In genomic region chr11:69971741-69972140, GRCh38 we compare ENCODE assay signal across 17 cellular contexts.
"Had no signal": no experiment of that assay in that cellular context is flagged by ENCODE, and none has a peak within 500 bp of the region (broad histone marks: within the 10 kb centered on the region; RNA-seq: fewer than 3 reads in every experiment).

No MANE protein-coding gene starts in this region.

- H3K4me3 ChIP-seq: adrenal gland, cardiac muscle cell, dorsolateral prefrontal cortex, mucosa of descending colon, upper lobe of left lung had no signal

- H3K9me3 Mint-ChIP-seq: activated B cell treated with CpG ODN at 0.5 μM for 24 hours; activated naive CD4-positive, alpha-beta T cell treated with anti-CD3 and anti-CD28 coated beads, Interleukin-2, amount 50 U/mL, for 24 hours; activated T-cell treated with anti-CD3 and anti-CD28 coated beads, Interleukin-2, amount 50 U/mL, for 24 hours; endodermal cell; immature natural killer cell; natural killer cell treated with Interleukin-12 subunit alpha and Interleukin-12 subunit beta and Interleukin-15 and Interleukin-18, amount 100 ng/mL, for 72 hours; T-helper 2 cell treated with Interferon-gamma antibody and Interleukin-4, amounts not matched to agents 5 μg/mL and 100 μg/mL, for 36 hours had no signal

- H3K36me3 ChIP-seq: adrenal gland, cardiac muscle cell, upper lobe of left lung had no signal

- H3K4me1 ChIP-seq: adrenal gland had no signal

- H3K27ac Mint-ChIP-seq: activated T-cell treated with anti-CD3 and anti-CD28 coated beads, Interleukin-2, amount 50 U/mL, for 24 hours; endodermal cell; immature natural killer cell; natural killer cell treated with Interleukin-12 subunit alpha and Interleukin-12 subunit beta and Interleukin-15 and Interleukin-18, amount 100 ng/mL, for 72 hours had no signal

- H3K27me3 ChIP-seq: adrenal gland, cardiac muscle cell, upper lobe of left lung had no signal

- ATAC-seq: natural killer cell treated with Interleukin-12 subunit alpha and Interleukin-12 subunit beta and Interleukin-15 and Interleukin-18, amount 100 ng/mL, for 72 hours had no signal

- H3K9me3 ChIP-seq: adrenal gland, mucosa of descending colon, upper lobe of left lung had no signal

- H3K4me1 Mint-ChIP-seq: immature natural killer cell had no signal

- H3K36me3 Mint-ChIP-seq: activated naive CD4-positive, alpha-beta T cell treated with anti-CD3 and anti-CD28 coated beads, Interleukin-2, amount 50 U/mL, for 24 hours; immature natural killer cell; natural killer cell treated with Interleukin-12 subunit alpha and Interleukin-12 subunit beta and Interleukin-15 and Interleukin-18, amount 100 ng/mL, for 72 hours had no signal

- DNase-seq: activated B cell treated with CpG ODN at 0.5 μM for 24 hours; activated T-cell treated with anti-CD3 and anti-CD28 coated beads, Interleukin-2, amount 50 U/mL, for 24 hours; adrenal gland; dorsolateral prefrontal cortex; endodermal cell; head of caudate nucleus; immature natural killer cell; stimulated activated CD4-positive, alpha-beta T cell treated with anti-CD3 and anti-CD28 coated beads, Interleukin-15, amount 100 ng/mL, for 24 hours; stimulated activated CD4-positive, alpha-beta T cell treated with anti-CD3 and anti-CD28 coated beads, Interleukin-4, amount 100 ng/mL, for 1 hour; stimulated activated naive CD4-positive, alpha-beta T cell treated with Interleukin-2 at 50 U/mL for 16 hours; substantia nigra; upper lobe of left lung had no signal

- H3K27ac ChIP-seq: adrenal gland, cardiac muscle cell, dorsolateral prefrontal cortex, upper lobe of left lung had no signal

- H3K4me3 Mint-ChIP-seq: activated T-cell treated with anti-CD3 and anti-CD28 coated beads, Interleukin-2, amount 50 U/mL, for 24 hours; endodermal cell; immature natural killer cell; natural killer cell treated with Interleukin-12 subunit alpha and Interleukin-12 subunit beta and Interleukin-15 and Interleukin-18, amount 100 ng/mL, for 72 hours; T-helper 2 cell treated with Interferon-gamma antibody and Interleukin-4, amounts not matched to agents 5 μg/mL and 100 μg/mL, for 36 hours had no signal
